Comparison of ENCODE assay signal across 8 cellular contexts in the genomic region with DNA sequence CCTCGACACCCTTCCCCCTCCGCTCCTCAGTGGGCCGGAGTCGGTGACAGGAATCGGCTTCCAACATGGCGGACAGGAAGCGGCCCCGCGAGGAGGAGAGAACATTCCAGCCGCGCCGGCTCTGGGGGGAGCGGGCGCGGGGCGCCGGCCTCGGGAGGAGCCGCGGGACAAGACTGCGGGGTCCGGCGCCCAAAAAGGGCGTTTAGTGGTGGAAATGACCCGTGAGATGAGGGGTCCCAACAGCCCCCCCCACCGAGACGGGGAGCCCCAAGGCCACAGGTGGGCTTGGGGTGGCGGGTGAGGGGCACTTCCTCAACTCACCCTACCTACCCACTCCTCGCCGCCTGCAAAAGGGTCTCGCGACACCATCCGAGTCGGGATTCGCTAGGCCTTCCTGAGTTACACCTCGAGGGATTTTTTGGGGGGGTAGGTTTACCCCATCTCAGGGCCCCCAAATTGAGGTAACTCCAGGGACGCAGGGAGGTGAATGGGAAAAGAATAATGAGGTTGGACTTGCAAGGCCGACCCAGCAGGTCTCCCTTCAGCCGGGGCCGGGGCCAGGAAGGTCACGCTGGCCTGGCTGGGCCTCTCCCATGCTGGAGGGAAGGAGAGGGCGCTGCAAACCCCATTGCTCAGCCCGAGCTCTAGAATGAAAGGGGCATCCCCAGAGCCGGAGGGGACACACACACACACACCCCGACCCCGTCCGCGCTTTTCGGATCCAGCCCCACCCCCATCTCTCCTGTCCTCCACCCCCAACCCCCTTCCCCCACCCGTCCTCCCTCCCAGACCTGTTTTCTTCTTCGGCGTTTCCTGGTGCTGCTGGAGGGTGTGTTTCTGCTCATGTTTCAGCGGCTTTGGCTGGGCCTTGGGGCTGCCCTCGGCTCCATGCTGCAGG. TPM values are rescaled to one million over a fixed set of nuclear protein-coding genes. Genes with fewer than 3 reads are reported as not detected.
DNase-seq lines count a peak whose midpoint lies in the region; ATAC-seq, FAIRE-seq and TF ChIP-seq lines count a peak whose summit lies in the region.

No MANE protein-coding gene starts in this region.

- H3K4me1 Mint-ChIP-seq in nephron progenitor cell = peaks cover 44% of the 10 kb centered on the region
- H3K4me1 Mint-ChIP-seq in stimulated activated naive CD8-positive, alpha-beta T cell treated with anti-CD3 and anti-CD28 coated beads, Interleukin-15, amount 100 ng/mL, for 72 hours = peaks cover 43% of the 10 kb centered on the region

- ATAC-seq in HG03460 (IDR thresholded peaks at IDR 0.05; ENCODE audit: unreplicated experiment) (peak; percentile 31), HG02763 (IDR thresholded peaks at IDR 0.05; ENCODE audit: unreplicated experiment) (no peak)
- peak; percentile 67 for ATAC-seq in stimulated activated naive CD8-positive, alpha-beta T cell treated with anti-CD3 and anti-CD28 coated beads, Interleukin-15, amount 100 ng/mL, for 72 hours

- peak overlapping the region; percentile 100 for H3K27ac Mint-ChIP-seq in nephron progenitor cell
- peak overlapping the region; percentile 98 to 99 for H3K27ac Mint-ChIP-seq in stimulated activated naive CD8-positive, alpha-beta T cell treated with anti-CD3 and anti-CD28 coated beads, Interleukin-15, amount 100 ng/mL, for 72 hours

- H3K27me3 Mint-ChIP-seq in nephron progenitor cell (ENCODE audit: low read depth, poor library complexity) = peaks cover 11% of the 10 kb centered on the region
- H3K27me3 Mint-ChIP-seq in stimulated activated naive CD8-positive, alpha-beta T cell treated with anti-CD3 and anti-CD28 coated beads, Interleukin-15, amount 100 ng/mL, for 72 hours = no peaks in the 10 kb centered on the region

- TF ChIP-seq CTCF in fibroblast of villous mesenchyme (IDR thresholded peaks at IDR 0.05; ENCODE audit: insufficient read depth, low read depth, low read length) (no peak), nephron progenitor cell (IDR thresholded peaks at IDR 0.05) (no peak)

- FAIRE-seq in GM12891 (lab: Jason Lieb, UNC) = peak; percentile 51

- peak overlapping the region; percentile 99 for H3K4me3 ChIP-seq in fibroblast of villous mesenchyme (ENCODE audit: low read depth, low read length)

- peaks cover 29% of the 10 kb centered on the region for H3K36me3 Mint-ChIP-seq in nephron progenitor cell (ENCODE audit: low read depth)

- no peaks in the 10 kb centered on the region for H3K9me3 Mint-ChIP-seq in nephron progenitor cell
- no peaks in the 10 kb centered on the region for H3K9me3 Mint-ChIP-seq in stimulated activated naive CD8-positive, alpha-beta T cell treated with anti-CD3 and anti-CD28 coated beads, Interleukin-15, amount 100 ng/mL, for 72 hours

- no peak for TF ChIP-seq POLR2A in GM12891 (IDR thresholded peaks at IDR 0.05; ENCODE audit: low read depth, low read length)

- DNase-seq in GM12891 (ENCODE audit: insufficient read length, low spot score) (peak; percentile 47), fibroblast of villous mesenchyme (ENCODE audit: low read depth) (peak; percentile 63), nephron progenitor cell (peak; percentile 80)
- peak; percentile 41 for DNase-seq in activated effector memory CD4-positive, alpha-beta T cell treated with Interleukin-2 at 50 U/mL for 16 hours
- DNase-seq in stimulated activated naive CD8-positive, alpha-beta T cell treated with anti-CD3 and anti-CD28 coated beads, Interleukin-15, amount 100 ng/mL, for 72 hours = peak; percentile 78 to 82

- H3K4me3 Mint-ChIP-seq in nephron progenitor cell = peak overlapping the region; percentile 100
- H3K4me3 Mint-ChIP-seq in stimulated activated naive CD8-positive, alpha-beta T cell treated with anti-CD3 and anti-CD28 coated beads, Interleukin-15, amount 100 ng/mL, for 72 hours = peak overlapping the region; percentile 99

TF ChIP-seq in GM12891, 5 proteins besides CTCF, POLR2A, EP300 and RAD21:
- no peak for TF ChIP-seq SPI1 (IDR thresholded peaks at IDR 0.05; ENCODE audit: low read depth, low read length)
- peak; percentile 36; the same call in 1 of the 2 replicates for TF ChIP-seq TAF1 (IDR thresholded peaks at IDR 0.05; ENCODE audit: low read depth, low read length)
TF ChIP-seq in GM12891: peak in this region for 1.

TF ChIP-seq in PFSK-1, 5 proteins besides CTCF, POLR2A, EP300 and RAD21:
- TF ChIP-seq, protein P1, sequence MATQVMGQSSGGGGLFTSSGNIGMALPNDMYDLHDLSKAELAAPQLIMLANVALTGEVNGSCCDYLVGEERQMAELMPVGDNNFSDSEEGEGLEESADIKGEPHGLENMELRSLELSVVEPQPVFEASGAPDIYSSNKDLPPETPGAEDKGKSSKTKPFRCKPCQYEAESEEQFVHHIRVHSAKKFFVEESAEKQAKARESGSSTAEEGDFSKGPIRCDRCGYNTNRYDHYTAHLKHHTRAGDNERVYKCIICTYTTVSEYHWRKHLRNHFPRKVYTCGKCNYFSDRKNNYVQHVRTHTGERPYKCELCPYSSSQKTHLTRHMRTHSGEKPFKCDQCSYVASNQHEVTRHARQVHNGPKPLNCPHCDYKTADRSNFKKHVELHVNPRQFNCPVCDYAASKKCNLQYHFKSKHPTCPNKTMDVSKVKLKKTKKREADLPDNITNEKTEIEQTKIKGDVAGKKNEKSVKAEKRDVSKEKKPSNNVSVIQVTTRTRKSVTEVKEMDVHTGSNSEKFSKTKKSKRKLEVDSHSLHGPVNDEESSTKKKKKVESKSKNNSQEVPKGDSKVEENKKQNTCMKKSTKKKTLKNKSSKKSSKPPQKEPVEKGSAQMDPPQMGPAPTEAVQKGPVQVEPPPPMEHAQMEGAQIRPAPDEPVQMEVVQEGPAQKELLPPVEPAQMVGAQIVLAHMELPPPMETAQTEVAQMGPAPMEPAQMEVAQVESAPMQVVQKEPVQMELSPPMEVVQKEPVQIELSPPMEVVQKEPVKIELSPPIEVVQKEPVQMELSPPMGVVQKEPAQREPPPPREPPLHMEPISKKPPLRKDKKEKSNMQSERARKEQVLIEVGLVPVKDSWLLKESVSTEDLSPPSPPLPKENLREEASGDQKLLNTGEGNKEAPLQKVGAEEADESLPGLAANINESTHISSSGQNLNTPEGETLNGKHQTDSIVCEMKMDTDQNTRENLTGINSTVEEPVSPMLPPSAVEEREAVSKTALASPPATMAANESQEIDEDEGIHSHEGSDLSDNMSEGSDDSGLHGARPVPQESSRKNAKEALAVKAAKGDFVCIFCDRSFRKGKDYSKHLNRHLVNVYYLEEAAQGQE (IDR thresholded peaks at IDR 0.05; ENCODE audit: insufficient read depth in 1 of 2, low read depth in 2 of 2, low read length in 2 of 2) = no peak
- peak; percentile 63; the same call in 1 of the 2 replicates for TF ChIP-seq TAF1 (IDR thresholded peaks at IDR 0.05; ENCODE audit: borderline replicate concordance, insufficient read depth, low read length)
- TF ChIP-seq FOXP2 (optimal IDR thresholded peaks at IDR 0.05; ENCODE audit: borderline replicate concordance, extremely low read depth, extremely low read length, insufficient read depth) = peak; percentile 60
- peak; percentile 44; the same call in 1 of the 2 replicates for TF ChIP-seq SIN3A (IDR thresholded peaks at IDR 0.05; ENCODE audit: borderline replicate concordance, insufficient read depth, low read length)

RNA-seq across cellular contexts. Expression of a gene that starts 0.7 kb away (rescaled TPM):
- polyA plus RNA-seq in GM12891 (2012; ENCODE audit: low read depth, missing spikeins) = 12.3 TPM
- 54.4 TPM for polyA plus RNA-seq in PFSK-1 (2012; ENCODE audit: insufficient read length, low read depth)
- 39.0 and 67.4 TPM in 2 replicates for total RNA-seq in fibroblast of villous mesenchyme

RNA-seq across cellular contexts. Expression of a gene that starts 46.6 kb away (rescaled TPM):
- polyA plus RNA-seq in GM12891 (2012; ENCODE audit: low read depth, missing spikeins) = not detected
- not detected for polyA plus RNA-seq in PFSK-1 (2012; ENCODE audit: insufficient read length, low read depth)
- total RNA-seq in fibroblast of villous mesenchyme = 0.43 TPM in 1 of 2 replicates, not detected in the other
